8 cellular contexts compared by ENCODE assay signal in genomic region chr6:111843347-111844147, GRCh38. TPM values are rescaled to one million over a fixed set of nuclear protein-coding genes. Genes with fewer than 3 reads are reported as not detected.
A peak's percentile ranks its signal among the peaks of the same experiment; 100 is the strongest.
DNase-seq lines count a peak whose midpoint lies in the region; ATAC-seq and TF ChIP-seq lines count a peak whose summit lies in the region.

No MANE protein-coding gene starts in this region.

- DNase-seq in KBM-7 (peak; percentile 6), endodermal cell (no peak), NCI-H2196 (lab: John Stamatoyannopoulos, UW; ENCODE audit: unreplicated experiment) (no peak), cerebellar cortex (ENCODE audit: low spot score) (no peak), suprapubic skin (ENCODE audit: low spot score in 2 of 2) (no peak)
- DNase-seq in activated CD4-positive, alpha-beta T cell treated with anti-CD3 and anti-CD28 coated beads, Interleukin-2, amount 10 ng/mL, durations not matched to agents 24 days and 14 days: peak; percentile 90
- peak; percentile 46 to 56 for DNase-seq in stimulated activated CD4-positive, alpha-beta T cell treated with anti-CD3 and anti-CD28 coated beads, Interleukin-4, amount 100 ng/mL, for 48 hours (ENCODE audit: low read depth in 2 of 2)

- peaks cover 46% of the 10 kb centered on the region for H3K36me3 Mint-ChIP-seq in activated CD4-positive, alpha-beta T cell treated with anti-CD3 and anti-CD28 coated beads, Interleukin-2, amount 10 ng/mL, durations not matched to agents 24 days and 14 days (ENCODE audit: low read depth)
- peaks cover 3% of the 10 kb centered on the region for H3K36me3 Mint-ChIP-seq in endodermal cell (ENCODE audit: low read depth)

- no peaks in the 10 kb centered on the region for H3K9me3 Mint-ChIP-seq in activated CD4-positive, alpha-beta T cell treated with anti-CD3 and anti-CD28 coated beads, Interleukin-2, amount 10 ng/mL, durations not matched to agents 24 days and 14 days
- no peaks in the 10 kb centered on the region for H3K9me3 Mint-ChIP-seq in endodermal cell

- no peak overlapping the region for H3K27ac Mint-ChIP-seq in activated CD4-positive, alpha-beta T cell treated with anti-CD3 and anti-CD28 coated beads, Interleukin-2, amount 10 ng/mL, durations not matched to agents 24 days and 14 days
- H3K27ac Mint-ChIP-seq in endodermal cell: no peak overlapping the region

- H3K4me3 Mint-ChIP-seq in activated CD4-positive, alpha-beta T cell treated with anti-CD3 and anti-CD28 coated beads, Interleukin-2, amount 10 ng/mL, durations not matched to agents 24 days and 14 days: no peak overlapping the region
- H3K4me3 Mint-ChIP-seq in endodermal cell: no peak overlapping the region

- no peak overlapping the region for H3K4me3 ChIP-seq in endodermal cell (ENCODE audit: low read length)
- H3K4me3 ChIP-seq in suprapubic skin: no peak overlapping the region

- no peak for TF ChIP-seq EP300 in suprapubic skin (IDR thresholded peaks at IDR 0.05)

- H3K27ac ChIP-seq in endodermal cell (ENCODE audit: low read depth, low read length): peak overlapping the region; percentile 89
- H3K27ac ChIP-seq in suprapubic skin: no peak overlapping the region

- H3K4me1 Mint-ChIP-seq in activated CD4-positive, alpha-beta T cell treated with anti-CD3 and anti-CD28 coated beads, Interleukin-2, amount 10 ng/mL, durations not matched to agents 24 days and 14 days: peaks cover 61% of the 10 kb centered on the region
- H3K4me1 Mint-ChIP-seq in endodermal cell: peaks cover 57% of the 10 kb centered on the region

- in situ Hi-C loops in KBM-7 (cut with MboI; ENCODE audit: low pct_unique_long_range_greater_than_20kb, low sequenced_read_pairs): no loop called here

- TF ChIP-seq POLR2A in suprapubic skin (IDR thresholded peaks at IDR 0.05): no peak

- TF ChIP-seq CTCF in endodermal cell (conservative IDR thresholded peaks at IDR 0.05) (no peak), suprapubic skin (IDR thresholded peaks at IDR 0.05) (no peak)

- H3K27me3 ChIP-seq in endodermal cell (ENCODE audit: control insufficient read depth, insufficient read depth, low read length, poor library complexity, severe bottlenecking) (no peaks in the 10 kb centered on the region), suprapubic skin (no peaks in the 10 kb centered on the region)

- H3K9me3 ChIP-seq in endodermal cell (ENCODE audit: control insufficient read depth, low read length): no peaks in the 10 kb centered on the region
- no peaks in the 10 kb centered on the region for H3K9me3 ChIP-seq in suprapubic skin

- WGBS in endodermal cell (ENCODE audit: insufficient coverage in 1 of 2, insufficient read length in 1 of 2), 2 experiments: 89 to 97% methylated on average over 2 to 6 of the region's 7 CpGs
- 84% methylated on average over 7 of the region's 7 CpGs for WGBS in suprapubic skin

- no peak overlapping the region for H3K9ac ChIP-seq in endodermal cell (ENCODE audit: extremely low read depth, low read length, poor library complexity, severe bottlenecking)

- H3K27me3 Mint-ChIP-seq in activated CD4-positive, alpha-beta T cell treated with anti-CD3 and anti-CD28 coated beads, Interleukin-2, amount 10 ng/mL, durations not matched to agents 24 days and 14 days: no peaks in the 10 kb centered on the region
- no peaks in the 10 kb centered on the region for H3K27me3 Mint-ChIP-seq in endodermal cell (ENCODE audit: insufficient read depth)

- peaks cover 24% of the 10 kb centered on the region for H3K4me1 ChIP-seq in endodermal cell (ENCODE audit: control insufficient read depth, insufficient read depth, low read length)
- peaks cover 35% of the 10 kb centered on the region for H3K4me1 ChIP-seq in suprapubic skin

- intact Hi-C loops in activated CD4-positive, alpha-beta T cell treated with anti-CD3 and anti-CD28 coated beads, Interleukin-2, amount 10 ng/mL, durations not matched to agents 24 days and 14 days (cut with micrococcal nuclease): no loop called here

- H3K36me3 ChIP-seq in endodermal cell (ENCODE audit: control insufficient read depth, insufficient read depth, low read length) (peaks cover 8% of the 10 kb centered on the region), suprapubic skin (no peaks in the 10 kb centered on the region)

- ATAC-seq in GM21528 (IDR thresholded peaks at IDR 0.05; ENCODE audit: low FRiP score, unreplicated experiment): no peak

RNA-seq across cellular contexts. Expression of gene FYN, which starts 29.7 kb away (rescaled TPM):
- 331 and 341 TPM in 2 replicates for total RNA-seq in activated CD4-positive, alpha-beta T cell treated with anti-CD3 and anti-CD28 coated beads, Interleukin-2, amount 10 ng/mL, durations not matched to agents 24 days and 14 days
- 10 to 100 TPM; 70.0 to 96.4 TPM for total RNA-seq in endodermal cell
- polyA plus RNA-seq in endodermal cell (2013, experiment 1 of 2): 154 TPM
- 130 TPM for polyA plus RNA-seq in endodermal cell (2013, experiment 2 of 2)
- total RNA-seq in suprapubic skin: 10 to 100 TPM; 36.6 to 89.6 (median 67.3) TPM

Comparison
In these comparisons a context has a peak if more than half of its experiments do, and no peak if none do; other contexts are left out.
1. DNase-seq: peak in KBM-7 (single experiment), activated CD4-positive, alpha-beta T cell treated with anti-CD3 and anti-CD28 coated beads, Interleukin-2, amount 10 ng/mL, durations not matched to agents 24 days and 14 days (single experiment) and stimulated activated CD4-positive, alpha-beta T cell treated with anti-CD3 and anti-CD28 coated beads, Interleukin-4, amount 100 ng/mL, for 48 hours (2 of 2); none in endodermal cell (single experiment), NCI-H2196 (single experiment), cerebellar cortex (single experiment) and suprapubic skin (0 of 2).